ENCODE assay signal across 16 cellular contexts in the genomic region with DNA sequence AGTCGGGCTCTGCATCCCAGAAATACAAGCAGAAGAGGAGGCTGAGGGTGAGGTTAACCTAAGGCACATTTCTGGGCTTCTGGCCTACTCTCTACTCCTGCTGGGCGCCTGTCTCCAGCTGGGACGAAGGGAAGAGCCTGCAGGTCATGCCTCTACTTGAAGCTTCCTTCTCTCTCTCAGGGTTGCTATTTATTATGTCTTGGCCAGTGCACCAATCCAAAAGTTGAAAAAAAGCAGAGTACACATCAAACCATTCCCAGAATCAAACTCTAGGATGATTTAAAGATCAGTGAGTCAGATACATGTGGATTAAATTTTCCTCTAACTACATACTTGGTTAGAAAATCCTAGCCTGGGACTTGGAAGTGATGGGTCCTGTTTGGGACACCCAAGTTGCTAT.
DNase-seq lines count a peak whose midpoint lies in the region; TF ChIP-seq lines count a peak whose summit lies in the region.
"Had no signal": no experiment of that assay in that cellular context is flagged by ENCODE, and none has a peak within 500 bp of the region (broad histone marks: within the 10 kb centered on the region; RNA-seq: fewer than 3 reads in every experiment).

No MANE protein-coding gene starts in this region.

- H3K79me1 ChIP-seq in mesenchymal stem cell (replicated peaks; ENCODE audit: low read length, poor library complexity, severe bottlenecking) = no peaks in the 10 kb centered on the region

- H2AFZ ChIP-seq in mesenchymal stem cell (ENCODE audit: low read depth, low read length) (no peak overlapping the region), OCI-LY7 (ENCODE audit: low read length) (no peak overlapping the region)

- no peak overlapping the region for H2AK5ac ChIP-seq in mesenchymal stem cell (ENCODE audit: low read length, severe bottlenecking)

- TF ChIP-seq CTCF in OCI-LY7 (conservative IDR thresholded peaks at IDR 0.05; ENCODE audit: low read length) = no peak

- 77% methylated on average over 3 of the region's 3 CpGs for WGBS in mesenchymal stem cell

- H3K23ac ChIP-seq in mesenchymal stem cell (ENCODE audit: low read length in 2 of 2) = no peak overlapping the region

- H2BK12ac ChIP-seq in mesenchymal stem cell (ENCODE audit: low read length in 2 of 2) = no peak overlapping the region

- no TSS peak for BruUV-seq in OCI-LY7 (replicated peaks; lab: Mats Ljungman, UMichigan)

- H3K14ac ChIP-seq in mesenchymal stem cell (ENCODE audit: low read length in 2 of 2) = no peak overlapping the region

- no peak overlapping the region for H3K27ac ChIP-seq in mesenchymal stem cell (ENCODE audit: low read length, poor library complexity, severe bottlenecking)
- peak overlapping the region; percentile 58 for H3K27ac ChIP-seq in stomach smooth muscle (ENCODE audit: low read length)
- H3K27ac ChIP-seq in OCI-LY7 (ENCODE audit: low read depth, low read length, poor library complexity, severe bottlenecking) = no peak overlapping the region
- H3K27ac ChIP-seq: brain microvascular endothelial cell, coronary artery, right lobe of liver had no signal

- no peaks in the 10 kb centered on the region for H3K79me2 ChIP-seq in OCI-LY7 (ENCODE audit: insufficient read depth, low read depth, low read length)

- no peak overlapping the region for H3K18ac ChIP-seq in mesenchymal stem cell (ENCODE audit: low read depth in 1 of 2, low read length in 2 of 2)

- no peak overlapping the region for H4K8ac ChIP-seq in mesenchymal stem cell (ENCODE audit: low read length)

- H3K36me3 ChIP-seq in mesenchymal stem cell (ENCODE audit: control insufficient read depth in 1 of 2, insufficient read depth in 2 of 2, low read depth in 1 of 2, low read length in 2 of 2) (peaks cover 0 to 4% of the 10 kb centered on the region in 2 experiments), stomach smooth muscle (ENCODE audit: control insufficient read depth in 2 of 2, insufficient read depth in 2 of 2, low read length in 2 of 2) (no peaks in the 10 kb centered on the region), OCI-LY7 (ENCODE audit: insufficient read depth, low read length) (no peaks in the 10 kb centered on the region)
- H3K36me3 ChIP-seq: brain microvascular endothelial cell, right lobe of liver had no signal

- CTCF ChIA-PET in OCI-LY7 (lab: Charles Lee; ENCODE audit: unreplicated experiment) = no interaction called here

- POLR2A ChIA-PET in OCI-LY7 (lab: Charles Lee) = interaction anchor here (0.6 to 1.4 kb wide), 3 partner anchors 11 to 153 kb away, joined by 3 to 14 read pairs (median 3); no protein-coding TSS in a partner anchor

- H4K91ac ChIP-seq in mesenchymal stem cell (ENCODE audit: low read length) = no peak overlapping the region

- H3K9ac ChIP-seq in mesenchymal stem cell (ENCODE audit: low read length) (peak overlapping the region; percentile 74), stomach smooth muscle (ENCODE audit: low read length in 2 of 2) (no peak overlapping the region)

- H3K9me2 ChIP-seq in OCI-LY7 (ENCODE audit: insufficient read depth, low read length) = no peaks in the 10 kb centered on the region

- peaks cover 0 to 39% of the 10 kb centered on the region in 2 experiments for H3K27me3 ChIP-seq in mesenchymal stem cell (ENCODE audit: control insufficient read depth in 1 of 2, insufficient read depth in 1 of 2, low read length in 2 of 2)
- H3K27me3 ChIP-seq in stomach smooth muscle (ENCODE audit: control insufficient read depth in 1 of 2, insufficient read depth in 2 of 2, low read length in 2 of 2) = no peaks in the 10 kb centered on the region
- H3K27me3 ChIP-seq: brain microvascular endothelial cell, right lobe of liver had no signal

- intact Hi-C loops in OCI-LY7 (cut with micrococcal nuclease; ENCODE audit: unreplicated experiment) = no loop called here

- H2BK5ac ChIP-seq in mesenchymal stem cell (ENCODE audit: low read depth, low read length, poor library complexity, severe bottlenecking) = no peak overlapping the region

- H3K4me3 ChIP-seq in mesenchymal stem cell (ENCODE audit: insufficient read depth in 1 of 2, low read depth in 1 of 2, low read length in 2 of 2) (peak overlapping the region in 1 of 2 experiments; percentile 73), stomach smooth muscle (ENCODE audit: low read length in 2 of 2) (peak overlapping the region in 1 of 2 donors; percentile 15), OCI-LY7 (ENCODE audit: low read depth, low read length, poor library complexity, severe bottlenecking) (no peak overlapping the region)
- H3K4me3 ChIP-seq: coronary artery, right lobe of liver had no signal

- no peaks in the 10 kb centered on the region for H3K4me1 ChIP-seq in mesenchymal stem cell (ENCODE audit: control insufficient read depth, insufficient read depth, low read depth, low read length)
- peaks cover 28% of the 10 kb centered on the region for H3K4me1 ChIP-seq in stomach smooth muscle (ENCODE audit: control insufficient read depth, insufficient read depth, low read length)
- no peaks in the 10 kb centered on the region for H3K4me1 ChIP-seq in OCI-LY7 (ENCODE audit: insufficient read depth, low read length, poor library complexity, severe bottlenecking)
- H3K4me1 ChIP-seq: right lobe of liver had no signal

- DNase-seq in GM03348 (ENCODE audit: low spot score) (peak; percentile 44), amniotic epithelial cell (ENCODE audit: low read depth) (peak; percentile 64), mesenchymal stem cell (no peak), pons (ENCODE audit: low spot score) (no peak), OCI-LY7 (ENCODE audit: low spot score) (no peak), NCI-H524 treated with DMSO at 0.1 percent for 48 hours (lab: John Stamatoyannopoulos, UW) (no peak)
- DNase-seq in stimulated activated CD4-positive, alpha-beta T cell treated with anti-CD3 and anti-CD28 coated beads, Interleukin-4, amount 100 ng/mL, for 4 hours = no peak
- DNase-seq: activated CD4-positive, alpha-beta T cell treated with anti-CD3 and anti-CD28 coated beads for 1 hour; brain microvascular endothelial cell; CD4-positive, alpha-beta memory T cell; H7; right lobe of liver; stimulated activated CD4-positive, alpha-beta T cell treated with anti-CD3 and anti-CD28 coated beads, Interleukin-1b, Interleukin-23, amount 100 ng/mL, for 48 hours; stimulated activated naive CD4-positive, alpha-beta T cell treated with Interleukin-2 at 50 U/mL for 16 hours had no signal

- H3K4ac ChIP-seq in mesenchymal stem cell (ENCODE audit: low read depth in 1 of 2, low read length in 2 of 2) = no peak overlapping the region

- no peak overlapping the region for H2BK15ac ChIP-seq in mesenchymal stem cell (ENCODE audit: low read depth, poor library complexity, severe bottlenecking)

- H3K9me3 ChIP-seq in mesenchymal stem cell (ENCODE audit: control insufficient read depth, low read length) (no peaks in the 10 kb centered on the region), stomach smooth muscle (ENCODE audit: control insufficient read depth in 2 of 2, low read length in 2 of 2) (no peaks in the 10 kb centered on the region), OCI-LY7 (ENCODE audit: low read length) (no peaks in the 10 kb centered on the region)
- H3K9me3 ChIP-seq: right lobe of liver had no signal

- H2BK120ac ChIP-seq in mesenchymal stem cell (ENCODE audit: low read depth, low read length) = no peak overlapping the region

- no peak overlapping the region for H3K4me2 ChIP-seq in mesenchymal stem cell (ENCODE audit: low read length, poor library complexity, severe bottlenecking)
- H3K4me2 ChIP-seq in OCI-LY7 (ENCODE audit: low read length) = no peak overlapping the region

- no peaks in the 10 kb centered on the region for H4K20me1 ChIP-seq in OCI-LY7 (ENCODE audit: insufficient read depth, low read length)

Comparison
In these comparisons a context has a peak if more than half of its experiments do, and no peak if none do; other contexts are left out.
1. DNase-seq: peak in GM03348 (single experiment) and amniotic epithelial cell (single experiment); none in mesenchymal stem cell (single experiment), pons (single experiment), OCI-LY7 (single experiment), NCI-H524 treated with DMSO at 0.1 percent for 48 hours (single experiment) and stimulated activated CD4-positive, alpha-beta T cell treated with anti-CD3 and anti-CD28 coated beads, Interleukin-4, amount 100 ng/mL, for 4 hours (0 of 2).